ENCODE assay signal across 8 cellular contexts in genomic region chr1:88890790-88891317, GRCh38. TPM values are rescaled to one million over a fixed set of nuclear protein-coding genes. Genes with fewer than 3 reads are reported as not detected.
DNase-seq lines count a peak whose midpoint lies in the region; ATAC-seq, FAIRE-seq and TF ChIP-seq lines count a peak whose summit lies in the region.

No MANE protein-coding gene starts in this region.

- H3K27ac ChIP-seq in SJSA1 (peak overlapping the region; percentile 76), spleen (peak overlapping the region; percentile 90 to 99 (median 98))

- no peak for TF ChIP-seq POLR2A in spleen (IDR thresholded peaks at IDR 0.05)

- 0 to 1% (median 0%) methylated on average over 15 to 18 of the region's 18 CpGs for WGBS in spleen, 5 donors

- 0 out of 2 replicates have a peak, but pooled peaks cover 2% of the 10 kb centered on the region for H3K9me3 ChIP-seq in SJSA1 (replicated peaks)
- no peaks in the 10 kb centered on the region for H3K9me3 ChIP-seq in spleen

- TF ChIP-seq CTCF in bronchial epithelial cell (IDR thresholded peaks at IDR 0.05; ENCODE audit: insufficient read depth, low read length, severe bottlenecking) = no peak
- no peak for TF ChIP-seq CTCF in spleen (IDR thresholded peaks at IDR 0.05 in 8 of 11, conservative IDR thresholded peaks at IDR 0.05 in 3 of 11)

- H3K36me3 ChIP-seq in SJSA1 = peaks cover 15% of the 10 kb centered on the region
- H3K36me3 ChIP-seq in bronchial epithelial cell (ENCODE audit: control insufficient read depth, insufficient read depth, low read length) = peaks cover 1% of the 10 kb centered on the region
- peaks cover 0 to 20% (median 15%) of the 10 kb centered on the region in 6 donors for H3K36me3 ChIP-seq in spleen

- no peaks in the 10 kb centered on the region for H3K27me3 ChIP-seq in SJSA1 (replicated peaks)
- no peaks in the 10 kb centered on the region for H3K27me3 ChIP-seq in bronchial epithelial cell (ENCODE audit: control insufficient read depth, insufficient read depth, low read length)
- no peaks in the 10 kb centered on the region for H3K27me3 ChIP-seq in spleen (replicated peaks in 1 of 7)

- ATAC-seq in HG02759 (IDR thresholded peaks at IDR 0.05; ENCODE audit: unreplicated experiment) = peak; percentile 14

- H3K4me3 ChIP-seq in SJSA1 (peak overlapping the region; percentile 77), bronchial epithelial cell (ENCODE audit: low read depth, low read length) (peak overlapping the region; percentile 80), spleen (peak overlapping the region; percentile 73 to 94 (median 86))

- H3K4me1 ChIP-seq in SJSA1 (replicated peaks) = peaks cover 6% of the 10 kb centered on the region
- peaks cover 21 to 53% (median 33%) of the 10 kb centered on the region in 6 donors for H3K4me1 ChIP-seq in spleen

- no peak for FAIRE-seq in bronchial epithelial cell (lab: Jason Lieb, UNC)
- no peak for FAIRE-seq in RCC 7860 (lab: Jason Lieb, UNC)

- DNase-seq in ELR (ENCODE audit: low read depth) (peak; percentile 64), SJSA1 (ENCODE audit: low read depth in 1 of 2, low spot score in 2 of 2) (no peak), bronchial epithelial cell (ENCODE audit: low read depth) (peak; percentile 31), iris pigment epithelial cell (ENCODE audit: low read depth) (peak; percentile 45), spleen (no peak), cortex of kidney (lab: John Stamatoyannopoulos, UW) (no peak), RCC 7860 (ENCODE audit: low spot score) (no peak)

- intact Hi-C loops in spleen (cut with DNase I; ENCODE audit: low total_unique reads) = no loop called here

RNA-seq across cellular contexts. Expression of gene GTF2B, which starts 0.5 kb away (rescaled TPM):
- total RNA-seq in SJSA1 (2014; rRNA removed; shearing (Covaris generic)) = 57.9 and 67.9 TPM in 2 replicates
- total RNA-seq in bronchial epithelial cell (38.0 and 40.8 TPM in 2 replicates), spleen (10 to 100 TPM; 26.1 to 40.5 (median 32.6) TPM)
- 10 to 100 TPM; 24.0 to 32.2 (median 31.2) TPM for polyA plus RNA-seq in spleen

Comparison
In these comparisons a context has a peak if more than half of its experiments do, and no peak if none do; other contexts are left out.
1. DNase-seq: peak in ELR (single experiment), bronchial epithelial cell (single experiment) and iris pigment epithelial cell (single experiment); none in SJSA1 (0 of 2), spleen (single experiment), cortex of kidney (single experiment) and RCC 7860 (single experiment).
2. Peak in every context shown above with its lines, with median percentiles within 50 percentile points of each other: H3K4me3 ChIP-seq.